In the genomic region with DNA sequence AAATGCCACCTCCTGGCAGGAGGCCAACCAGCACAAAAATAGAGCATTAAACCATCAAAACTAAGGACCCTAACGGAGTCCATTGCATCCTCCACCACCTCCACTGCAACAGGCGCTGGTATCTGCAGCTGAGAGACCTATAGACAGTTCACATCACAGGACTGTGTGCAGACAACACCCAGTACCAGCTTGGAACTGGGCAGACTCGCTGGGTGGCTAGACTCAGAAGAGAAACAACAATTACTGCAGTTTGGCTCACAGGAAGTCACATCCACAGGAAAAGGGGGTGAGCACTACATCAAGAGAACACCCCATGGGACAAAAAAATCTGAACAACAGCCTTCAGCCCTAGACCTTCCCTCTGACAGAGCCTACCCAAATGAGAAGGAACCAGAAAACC, we compare ENCODE assay signal across 18 cellular contexts. TPM values are rescaled to one million over a fixed set of nuclear protein-coding genes. Genes with fewer than 3 reads are reported as not detected.
DNase-seq lines count a peak whose midpoint lies in the region; ATAC-seq and TF ChIP-seq lines count a peak whose summit lies in the region.
"Had no signal": no experiment of that assay in that cellular context is flagged by ENCODE, and none has a peak within 500 bp of the region (broad histone marks: within the 10 kb centered on the region; RNA-seq: fewer than 3 reads in every experiment).

No MANE protein-coding gene starts in this region.

- H3K36me3 ChIP-seq in colonic mucosa: no peaks in the 10 kb centered on the region
- H3K36me3 ChIP-seq: right atrium auricular region had no signal

- intact Hi-C loops in colonic mucosa (cut with DNase I): no loop called here

- H3K27ac ChIP-seq in colonic mucosa: peak overlapping the region; percentile 58
- H3K27ac ChIP-seq: right atrium auricular region had no signal

- peak overlapping the region; percentile 69 for H3K4me3 Mint-ChIP-seq in activated naive CD8-positive, alpha-beta T cell
- no peak overlapping the region for H3K4me3 Mint-ChIP-seq in activated naive CD8-positive, alpha-beta T cell treated with anti-CD3 and anti-CD28 coated beads, Interleukin-2, amount 50 U/mL, for 24 hours
- H3K4me3 Mint-ChIP-seq in T-cell (peak overlapping the region; percentile 59 to 65 (median 63)), type B pancreatic cell (no peak overlapping the region)

- no peak overlapping the region for H3K4me3 ChIP-seq in colonic mucosa
- H3K4me3 ChIP-seq: lung, right atrium auricular region had no signal

- H3K27me3 Mint-ChIP-seq in activated naive CD8-positive, alpha-beta T cell: no peaks in the 10 kb centered on the region
- no peaks in the 10 kb centered on the region for H3K27me3 Mint-ChIP-seq in activated naive CD8-positive, alpha-beta T cell treated with anti-CD3 and anti-CD28 coated beads, Interleukin-2, amount 50 U/mL, for 24 hours
- H3K27me3 Mint-ChIP-seq in T-cell (peaks cover 0 to 3% of the 10 kb centered on the region in 2 donors), type B pancreatic cell (peaks cover 32% of the 10 kb centered on the region)

- TF ChIP-seq CTCF in colonic mucosa (IDR thresholded peaks at IDR 0.05) (no peak), type B pancreatic cell (conservative IDR thresholded peaks at IDR 0.05) (no peak)

- no peaks in the 10 kb centered on the region for H3K27me3 ChIP-seq in colonic mucosa
- H3K27me3 ChIP-seq: right atrium auricular region had no signal

- ATAC-seq in activated naive CD8-positive, alpha-beta T cell treated with anti-CD3 and anti-CD28 coated beads, Interleukin-2, amount 50 U/mL, for 24 hours: no peak
- peak; percentile 77 to 99 (median 98) for ATAC-seq in T-cell (replicated peaks in 1 of 4)
- ATAC-seq: SK-N-SH treated with all-trans-retinoic acid at 6 μM for 48 hours had no signal

- DNase-seq in activated naive CD8-positive, alpha-beta T cell treated with anti-CD3 and anti-CD28 coated beads, Interleukin-2, amount 50 U/mL, for 24 hours: no peak
- DNase-seq in T-cell: peak in 26 of 34 experiments; percentile 11 to 67 (median 27)
- DNase-seq in colonic mucosa: no peak
- DNase-seq in type B pancreatic cell (ENCODE audit: extremely low spot score, unreplicated experiment): no peak
- no peak for DNase-seq in NCI-H1092 treated with DMSO at 0.1 percent for 48 hours (lab: John Stamatoyannopoulos, UW)
- DNase-seq in kidney tubule cell (ENCODE audit: low spot score): no peak
- DNase-seq: Calu3, NCI-H1092, NCI-H2107, NCI-H510A, RPMI8226 had no signal

- H3K36me3 Mint-ChIP-seq in activated naive CD8-positive, alpha-beta T cell: peaks cover 15% of the 10 kb centered on the region
- H3K36me3 Mint-ChIP-seq in activated naive CD8-positive, alpha-beta T cell treated with anti-CD3 and anti-CD28 coated beads, Interleukin-2, amount 50 U/mL, for 24 hours (ENCODE audit: low read depth): peaks cover 6% of the 10 kb centered on the region
- H3K36me3 Mint-ChIP-seq in T-cell: peaks cover 23% of the 10 kb centered on the region
- no peaks in the 10 kb centered on the region for H3K36me3 Mint-ChIP-seq in type B pancreatic cell

- H3K4me1 Mint-ChIP-seq in activated naive CD8-positive, alpha-beta T cell (ENCODE audit: low read depth): peaks cover 56% of the 10 kb centered on the region
- peaks cover 33% of the 10 kb centered on the region for H3K4me1 Mint-ChIP-seq in activated naive CD8-positive, alpha-beta T cell treated with anti-CD3 and anti-CD28 coated beads, Interleukin-2, amount 50 U/mL, for 24 hours
- H3K4me1 Mint-ChIP-seq in T-cell (peaks cover 27 to 69% (median 58%) of the 10 kb centered on the region in 3 donors), type B pancreatic cell (ENCODE audit: unreplicated experiment) (no peaks in the 10 kb centered on the region)

- POLR2A ChIA-PET in T-cell (lab: Charles Lee): no interaction called here

- H3K9ac ChIP-seq in colonic mucosa (ENCODE audit: low read depth in 2 of 2, low read length in 2 of 2): no peak overlapping the region

- CTCF ChIA-PET in T-cell (lab: Charles Lee): no interaction called here

- H3K4me1 ChIP-seq in colonic mucosa: no peaks in the 10 kb centered on the region
- H3K4me1 ChIP-seq: right atrium auricular region had no signal

- no peaks in the 10 kb centered on the region for H3K9me3 ChIP-seq in colonic mucosa

- no peak overlapping the region for H3K27ac Mint-ChIP-seq in activated naive CD8-positive, alpha-beta T cell
- H3K27ac Mint-ChIP-seq in activated naive CD8-positive, alpha-beta T cell treated with anti-CD3 and anti-CD28 coated beads, Interleukin-2, amount 50 U/mL, for 24 hours: no peak overlapping the region
- H3K27ac Mint-ChIP-seq in T-cell: peak overlapping the region; percentile 93 to 95
- peak overlapping the region; percentile 40 for H3K27ac Mint-ChIP-seq in type B pancreatic cell

- peaks cover 8% of the 10 kb centered on the region for H3K9me3 Mint-ChIP-seq in activated naive CD8-positive, alpha-beta T cell (ENCODE audit: low read depth)
- peaks cover 11% of the 10 kb centered on the region for H3K9me3 Mint-ChIP-seq in activated naive CD8-positive, alpha-beta T cell treated with anti-CD3 and anti-CD28 coated beads, Interleukin-2, amount 50 U/mL, for 24 hours
- H3K9me3 Mint-ChIP-seq in T-cell: peaks cover 9 to 21% (median 14%) of the 10 kb centered on the region in 3 donors
- peaks cover 15% of the 10 kb centered on the region for H3K9me3 Mint-ChIP-seq in type B pancreatic cell

RNA-seq across cellular contexts. Expression of gene TMEM45B, which starts 11.6 kb away (rescaled TPM):
- 10 to 100 TPM in 3 of 5 donors, 1 to 10 TPM in 2; 1.4 to 22.7 (median 14.3) TPM for total RNA-seq in T-cell
- total RNA-seq in colonic mucosa: 100 to 1,000 TPM; 191 to 303 TPM
- total RNA-seq in type B pancreatic cell (ENCODE audit: low replicate concordance): 28.2 and 34.0 TPM in 2 replicates
- total RNA-seq: H4, HT1080, osteocyte, right atrium auricular region had no signal

Comparison
In these comparisons a context has a peak if more than half of its experiments do, and no peak if none do; other contexts are left out.
1. H3K4me3 Mint-ChIP-seq: peak in activated naive CD8-positive, alpha-beta T cell (single experiment) and T-cell (3 of 3); none in activated naive CD8-positive, alpha-beta T cell treated with anti-CD3 and anti-CD28 coated beads, Interleukin-2, amount 50 U/mL, for 24 hours (single experiment) and type B pancreatic cell (single experiment).
2. H3K27ac Mint-ChIP-seq: peak in T-cell (2 of 2) and type B pancreatic cell (single experiment); none in activated naive CD8-positive, alpha-beta T cell (single experiment) and activated naive CD8-positive, alpha-beta T cell treated with anti-CD3 and anti-CD28 coated beads, Interleukin-2, amount 50 U/mL, for 24 hours (single experiment).
3. DNase-seq: peak in T-cell (26 of 34); none in activated naive CD8-positive, alpha-beta T cell treated with anti-CD3 and anti-CD28 coated beads, Interleukin-2, amount 50 U/mL, for 24 hours (single experiment), colonic mucosa (single experiment), type B pancreatic cell (single experiment), NCI-H1092 treated with DMSO at 0.1 percent for 48 hours (single experiment) and kidney tubule cell (single experiment).